ENCODE assay signal across 8 cellular contexts in genomic region chr20:38057351-38057972, GRCh38. TPM values are rescaled to one million over a fixed set of nuclear protein-coding genes. Genes with fewer than 3 reads are reported as not detected.
A peak's percentile ranks its signal among the peaks of the same experiment; 100 is the strongest.
DNase-seq lines count a peak whose midpoint lies in the region; ATAC-seq and TF ChIP-seq lines count a peak whose summit lies in the region.

No MANE protein-coding gene starts in this region.

- peak overlapping the region; percentile 62 for H3K27ac Mint-ChIP-seq in HFFc6
- no peak overlapping the region for H3K27ac Mint-ChIP-seq in MCF 10A (ENCODE audit: low read depth, unreplicated experiment)

- intact Hi-C loops in MCF 10A (cut with micrococcal nuclease): loop anchor here (1.0 to 5.0 kb wide), 6 partner anchors 115 to 490 kb away; partner anchors contain the start of gene VSTM2L

- CTCF ChIA-PET in MCF 10A (lab: Yijun Ruan, JAX): interaction anchor here (0.6 to 31.0 kb wide), 55 partner anchors 9 to 874 kb away, joined by 3 to 782 read pairs (median 4); partner anchors contain the start of genes RPRD1B and TGM2

- H3K36me3 ChIP-seq in WERI-Rb-1: peaks cover 62% of the 10 kb centered on the region

- no peak overlapping the region for H3K4me3 Mint-ChIP-seq in HFFc6
- no peak overlapping the region for H3K4me3 Mint-ChIP-seq in MCF 10A (ENCODE audit: unreplicated experiment)

- no peak overlapping the region for H3K4me3 ChIP-seq in WERI-Rb-1 (ENCODE audit: low read depth, low read length)

- TF ChIP-seq CTCF in HFFc6 (IDR thresholded peaks at IDR 0.05) (peak; percentile 99), WERI-Rb-1 (IDR thresholded peaks at IDR 0.05; ENCODE audit: low read depth, low read length) (peak; percentile 77), MCF 10A (IDR thresholded peaks at IDR 0.05; ENCODE audit: unreplicated experiment) (peak; percentile 87)

- BruUV-seq in MCF 10A (replicated peaks; lab: Mats Ljungman, UMichigan): no TSS peak

- POLR2A ChIA-PET in MCF 10A (lab: Yijun Ruan, JAX): interaction anchor here (0.5 to 1.7 kb wide), 4 partner anchors 14 to 166 kb away, joined by 3 to 17 read pairs (median 4); no protein-coding TSS in a partner anchor

- DNase-seq in DMS153 (lab: John Stamatoyannopoulos, UW) (peak; percentile 20), HFFc6 (peak; percentile 50), NCI-H2196 (lab: John Stamatoyannopoulos, UW; ENCODE audit: unreplicated experiment) (peak; percentile 93), WERI-Rb-1 (peak; percentile 87), MCF 10A (ENCODE audit: unreplicated experiment) (peak; percentile 88), inferior parietal cortex (ENCODE audit: extremely low spot score) (peak; percentile 90)
- peak; percentile 37 to 53 for DNase-seq in stimulated activated CD4-positive, alpha-beta T cell treated with anti-CD3 and anti-CD28 coated beads, Interleukin-1b, Interleukin-23, amount 100 ng/mL, for 1 hour (ENCODE audit: low read depth in 2 of 2)

- no peaks in the 10 kb centered on the region for H3K27me3 ChIP-seq in WERI-Rb-1 (ENCODE audit: insufficient read depth, low read depth, severe bottlenecking)

- H3K4me1 Mint-ChIP-seq in HFFc6 (ENCODE audit: low read depth) (peaks cover 34% of the 10 kb centered on the region), MCF 10A (ENCODE audit: insufficient read depth, unreplicated experiment) (peaks cover 11% of the 10 kb centered on the region)

- no peaks in the 10 kb centered on the region for H3K9me3 ChIP-seq in WERI-Rb-1 (ENCODE audit: severe bottlenecking)

- H3K9me3 Mint-ChIP-seq in HFFc6: no peaks in the 10 kb centered on the region
- H3K9me3 Mint-ChIP-seq in MCF 10A (ENCODE audit: unreplicated experiment): no peaks in the 10 kb centered on the region

- H3K27me3 Mint-ChIP-seq in HFFc6 (ENCODE audit: insufficient read depth) (no peaks in the 10 kb centered on the region), MCF 10A (ENCODE audit: insufficient read depth, unreplicated experiment) (no peaks in the 10 kb centered on the region)

- ATAC-seq in HG03097 (IDR thresholded peaks at IDR 0.05; ENCODE audit: low FRiP score, unreplicated experiment): no peak

- no peak overlapping the region for H3K27ac ChIP-seq in WERI-Rb-1

- H3K36me3 Mint-ChIP-seq in HFFc6 (ENCODE audit: low read depth) (peaks cover 16% of the 10 kb centered on the region), MCF 10A (ENCODE audit: insufficient read depth, unreplicated experiment) (peaks cover 12% of the 10 kb centered on the region)

RNA-seq across cellular contexts. Expression of gene RPRD1B, which starts 23.9 kb away (rescaled TPM):
- 10 to 100 TPM; 15.9 to 20.2 (median 19.2) TPM for total RNA-seq in HFFc6 (2021; fragmentation: NEBNext Ultra II Directional; extraction: Animal tissue kit (Norgen Biotek cat#: 25700))
- 42.6 and 53.0 TPM in 2 replicates for total RNA-seq in MCF 10A (2022)

RNA-seq across cellular contexts. Expression of gene TTI1, which starts 24.2 kb away (rescaled TPM):
- total RNA-seq in HFFc6 (2021; fragmentation: NEBNext Ultra II Directional; extraction: Animal tissue kit (Norgen Biotek cat#: 25700)): 10 to 100 TPM; 11.8 to 17.9 (median 14.1) TPM
- total RNA-seq in MCF 10A (2022): 17.1 and 18.3 TPM in 2 replicates

Comparison
In these comparisons a context has a peak if more than half of its experiments do, and no peak if none do; other contexts are left out.
1. DNase-seq: peak in every context shown above with its lines; median percentile 93 in NCI-H2196; 90 in inferior parietal cortex; 88 in MCF 10A; 87 in WERI-Rb-1; 50 in HFFc6; 45 in stimulated activated CD4-positive, alpha-beta T cell treated with anti-CD3 and anti-CD28 coated beads, Interleukin-1b, Interleukin-23, amount 100 ng/mL, for 1 hour; 20 in DMS153.